1 cellular context compared by ENCODE assay signal in the genomic region with DNA sequence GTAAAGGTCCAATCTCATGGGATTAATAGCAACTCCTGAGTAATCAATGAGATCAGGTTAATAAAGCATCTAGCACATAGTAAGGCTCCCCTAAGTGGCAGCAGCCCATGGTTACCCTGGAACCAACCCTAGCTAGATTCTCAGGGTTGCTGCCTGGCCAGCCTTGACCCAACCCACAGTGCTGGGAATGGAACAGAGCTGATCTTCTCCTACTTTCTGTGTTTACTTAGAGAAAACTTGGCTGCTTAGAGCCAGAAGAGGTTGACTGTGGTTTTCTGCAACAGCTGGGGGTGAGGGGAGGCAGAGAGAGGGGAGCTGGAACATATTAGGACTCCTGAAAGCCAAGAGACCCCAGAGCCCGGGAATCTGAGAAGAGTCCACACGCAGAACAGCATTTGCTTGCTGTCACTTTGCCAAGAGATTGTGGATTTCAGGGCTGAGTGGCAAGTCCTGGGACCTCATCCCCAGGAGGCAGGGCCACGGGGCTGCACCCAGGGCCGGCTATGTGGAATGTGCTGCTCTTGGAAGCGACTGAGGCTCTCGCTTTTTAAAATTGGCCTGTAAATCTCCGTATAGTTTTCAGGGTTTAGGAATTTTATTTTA.
TF ChIP-seq lines count a peak whose summit lies in the region.

No MANE protein-coding gene starts in this region.

TF ChIP-seq in K562, 482 proteins besides CTCF, POLR2A, EP300 and RAD21 (continued from another document):
- TF ChIP-seq, protein P1, sequence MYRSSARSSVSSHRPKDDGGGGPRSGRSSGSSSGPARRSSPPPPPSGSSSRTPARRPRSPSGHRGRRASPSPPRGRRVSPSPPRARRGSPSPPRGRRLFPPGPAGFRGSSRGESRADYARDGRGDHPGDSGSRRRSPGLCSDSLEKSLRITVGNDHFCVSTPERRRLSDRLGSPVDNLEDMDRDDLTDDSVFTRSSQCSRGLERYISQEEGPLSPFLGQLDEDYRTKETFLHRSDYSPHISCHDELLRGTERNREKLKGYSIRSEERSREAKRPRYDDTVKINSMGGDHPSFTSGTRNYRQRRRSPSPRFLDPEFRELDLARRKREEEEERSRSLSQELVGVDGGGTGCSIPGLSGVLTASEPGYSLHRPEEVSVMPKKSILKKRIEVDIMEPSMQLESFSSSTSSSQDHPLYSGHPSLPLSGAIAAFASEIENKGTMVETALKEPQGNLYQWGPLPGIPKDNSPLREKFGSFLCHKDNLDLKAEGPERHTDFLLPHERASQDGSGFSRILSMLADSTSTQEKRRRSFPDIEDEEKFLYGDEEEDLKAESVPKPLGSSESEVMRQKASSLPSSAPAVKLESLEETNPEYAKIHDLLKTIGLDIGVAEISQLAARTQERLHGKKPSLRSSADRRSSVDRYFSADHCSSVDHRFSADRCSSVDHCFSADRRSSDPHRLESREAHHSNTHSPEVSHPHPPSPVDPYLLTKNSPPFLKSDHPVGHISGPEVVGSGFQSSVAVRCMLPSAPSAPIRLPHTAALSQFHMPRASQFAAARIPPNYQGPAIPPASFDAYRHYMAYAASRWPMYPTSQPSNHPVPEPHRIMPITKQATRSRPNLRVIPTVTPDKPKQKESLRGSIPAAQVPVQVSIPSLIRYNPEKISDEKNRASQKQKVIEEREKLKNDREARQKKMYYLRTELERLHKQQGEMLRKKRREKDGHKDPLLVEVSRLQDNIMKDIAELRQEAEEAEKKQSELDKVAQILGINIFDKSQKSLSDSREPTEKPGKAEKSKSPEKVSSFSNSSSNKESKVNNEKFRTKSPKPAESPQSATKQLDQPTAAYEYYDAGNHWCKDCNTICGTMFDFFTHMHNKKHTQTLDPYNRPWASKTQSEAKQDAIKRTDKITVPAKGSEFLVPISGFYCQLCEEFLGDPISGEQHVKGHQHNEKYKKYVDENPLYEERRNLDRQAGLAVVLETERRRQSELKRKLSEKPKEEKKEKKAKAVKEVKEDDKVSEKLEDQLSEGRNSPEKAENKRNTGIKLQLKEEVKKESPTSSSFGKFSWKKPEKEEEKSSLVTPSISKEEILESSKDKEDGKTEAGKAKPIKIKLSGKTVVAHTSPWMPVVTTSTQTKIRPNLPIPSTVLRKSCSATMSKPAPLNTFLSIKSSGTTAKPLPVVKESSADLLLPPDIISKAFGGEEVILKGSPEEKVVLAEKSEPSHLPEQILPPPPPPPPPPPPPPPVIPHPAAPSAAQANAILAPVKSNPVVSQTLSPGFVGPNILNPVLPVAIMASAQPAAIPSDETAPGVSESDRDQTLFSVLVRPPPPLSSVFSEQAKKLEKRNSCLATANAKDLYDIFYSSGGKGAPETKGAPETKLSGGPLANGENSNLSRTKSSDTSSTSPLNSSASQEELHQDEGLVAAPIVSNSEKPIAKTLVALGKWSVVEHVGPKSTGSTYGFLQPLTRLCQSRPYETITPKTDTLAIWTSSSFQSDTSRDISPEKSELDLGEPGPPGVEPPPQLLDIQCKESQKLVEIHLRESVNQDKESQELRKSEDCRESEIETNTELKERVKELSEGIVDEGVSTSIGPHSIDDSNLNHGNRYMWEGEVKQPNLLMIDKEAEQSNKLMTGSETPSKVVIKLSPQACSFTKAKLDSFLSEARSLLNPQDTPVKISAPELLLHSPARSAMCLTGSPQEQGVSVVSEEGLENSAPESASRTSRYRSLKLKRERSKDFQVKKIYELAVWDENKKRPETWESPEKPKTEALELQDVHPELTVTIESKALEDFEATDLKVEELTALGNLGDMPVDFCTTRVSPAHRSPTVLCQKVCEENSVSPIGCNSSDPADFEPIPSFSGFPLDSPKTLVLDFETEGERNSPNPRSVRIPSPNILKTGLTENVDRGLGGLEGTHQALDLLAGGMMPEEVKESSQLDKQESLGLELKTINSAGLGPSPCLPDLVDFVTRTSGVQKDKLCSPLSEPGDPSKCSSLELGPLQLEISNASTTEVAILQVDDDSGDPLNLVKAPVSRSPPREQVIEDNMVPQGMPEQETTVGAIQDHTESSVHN (IDR thresholded peaks at IDR 0.05; ENCODE audit: borderline replicate concordance in 1 of 2, low read depth in 1 of 2), result no peak
- TF ChIP-seq ZNF444 (CRISPR knock-in tag; IDR thresholded peaks at IDR 0.05) (no peak), ETV1 (tag; conservative IDR thresholded peaks at IDR 0.05; ENCODE audit: low read depth) (no peak), ZNF175 (CRISPR knock-in tag; IDR thresholded peaks at IDR 0.05; ENCODE audit: low read depth) (no peak), HNRNPH1 (optimal IDR thresholded peaks at IDR 0.05; ENCODE audit: low read depth, low read length) (no peak), MIER1 (IDR thresholded peaks at IDR 0.05; ENCODE audit: low read depth) (no peak), MEF2A (IDR thresholded peaks at IDR 0.05; ENCODE audit: control insufficient read depth, low read depth, low read length) (no peak), KAT8 (IDR thresholded peaks at IDR 0.05; ENCODE audit: low read depth) (no peak), ZNF239 (CRISPR knock-in tag; IDR thresholded peaks at IDR 0.05) (no peak), ZBTB1 (CRISPR knock-in tag; IDR thresholded peaks at IDR 0.05; ENCODE audit: borderline replicate concordance, low read depth) (no peak), TFAM (CRISPR knock-in tag; conservative IDR thresholded peaks at IDR 0.05) (no peak), FOS (IDR thresholded peaks at IDR 0.05; ENCODE audit: extremely low read depth, insufficient read length) (no peak), KHSRP (IDR thresholded peaks at IDR 0.05) (no peak), XRCC5 (IDR thresholded peaks at IDR 0.05; ENCODE audit: low read depth, low read length) (no peak)
- TF ChIP-seq, protein P2, sequence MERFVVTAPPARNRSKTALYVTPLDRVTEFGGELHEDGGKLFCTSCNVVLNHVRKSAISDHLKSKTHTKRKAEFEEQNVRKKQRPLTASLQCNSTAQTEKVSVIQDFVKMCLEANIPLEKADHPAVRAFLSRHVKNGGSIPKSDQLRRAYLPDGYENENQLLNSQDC (CRISPR knock-in tag; IDR thresholded peaks at IDR 0.05), result no peak
- TF ChIP-seq, protein P3, sequence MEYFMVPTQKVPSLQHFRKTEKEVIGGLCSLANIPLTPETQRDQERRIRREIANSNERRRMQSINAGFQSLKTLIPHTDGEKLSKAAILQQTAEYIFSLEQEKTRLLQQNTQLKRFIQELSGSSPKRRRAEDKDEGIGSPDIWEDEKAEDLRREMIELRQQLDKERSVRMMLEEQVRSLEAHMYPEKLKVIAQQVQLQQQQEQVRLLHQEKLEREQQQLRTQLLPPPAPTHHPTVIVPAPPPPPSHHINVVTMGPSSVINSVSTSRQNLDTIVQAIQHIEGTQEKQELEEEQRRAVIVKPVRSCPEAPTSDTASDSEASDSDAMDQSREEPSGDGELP (CRISPR knock-in tag; IDR thresholded peaks at IDR 0.05; ENCODE audit: borderline replicate concordance), result no peak
- TF ChIP-seq, protein P4, sequence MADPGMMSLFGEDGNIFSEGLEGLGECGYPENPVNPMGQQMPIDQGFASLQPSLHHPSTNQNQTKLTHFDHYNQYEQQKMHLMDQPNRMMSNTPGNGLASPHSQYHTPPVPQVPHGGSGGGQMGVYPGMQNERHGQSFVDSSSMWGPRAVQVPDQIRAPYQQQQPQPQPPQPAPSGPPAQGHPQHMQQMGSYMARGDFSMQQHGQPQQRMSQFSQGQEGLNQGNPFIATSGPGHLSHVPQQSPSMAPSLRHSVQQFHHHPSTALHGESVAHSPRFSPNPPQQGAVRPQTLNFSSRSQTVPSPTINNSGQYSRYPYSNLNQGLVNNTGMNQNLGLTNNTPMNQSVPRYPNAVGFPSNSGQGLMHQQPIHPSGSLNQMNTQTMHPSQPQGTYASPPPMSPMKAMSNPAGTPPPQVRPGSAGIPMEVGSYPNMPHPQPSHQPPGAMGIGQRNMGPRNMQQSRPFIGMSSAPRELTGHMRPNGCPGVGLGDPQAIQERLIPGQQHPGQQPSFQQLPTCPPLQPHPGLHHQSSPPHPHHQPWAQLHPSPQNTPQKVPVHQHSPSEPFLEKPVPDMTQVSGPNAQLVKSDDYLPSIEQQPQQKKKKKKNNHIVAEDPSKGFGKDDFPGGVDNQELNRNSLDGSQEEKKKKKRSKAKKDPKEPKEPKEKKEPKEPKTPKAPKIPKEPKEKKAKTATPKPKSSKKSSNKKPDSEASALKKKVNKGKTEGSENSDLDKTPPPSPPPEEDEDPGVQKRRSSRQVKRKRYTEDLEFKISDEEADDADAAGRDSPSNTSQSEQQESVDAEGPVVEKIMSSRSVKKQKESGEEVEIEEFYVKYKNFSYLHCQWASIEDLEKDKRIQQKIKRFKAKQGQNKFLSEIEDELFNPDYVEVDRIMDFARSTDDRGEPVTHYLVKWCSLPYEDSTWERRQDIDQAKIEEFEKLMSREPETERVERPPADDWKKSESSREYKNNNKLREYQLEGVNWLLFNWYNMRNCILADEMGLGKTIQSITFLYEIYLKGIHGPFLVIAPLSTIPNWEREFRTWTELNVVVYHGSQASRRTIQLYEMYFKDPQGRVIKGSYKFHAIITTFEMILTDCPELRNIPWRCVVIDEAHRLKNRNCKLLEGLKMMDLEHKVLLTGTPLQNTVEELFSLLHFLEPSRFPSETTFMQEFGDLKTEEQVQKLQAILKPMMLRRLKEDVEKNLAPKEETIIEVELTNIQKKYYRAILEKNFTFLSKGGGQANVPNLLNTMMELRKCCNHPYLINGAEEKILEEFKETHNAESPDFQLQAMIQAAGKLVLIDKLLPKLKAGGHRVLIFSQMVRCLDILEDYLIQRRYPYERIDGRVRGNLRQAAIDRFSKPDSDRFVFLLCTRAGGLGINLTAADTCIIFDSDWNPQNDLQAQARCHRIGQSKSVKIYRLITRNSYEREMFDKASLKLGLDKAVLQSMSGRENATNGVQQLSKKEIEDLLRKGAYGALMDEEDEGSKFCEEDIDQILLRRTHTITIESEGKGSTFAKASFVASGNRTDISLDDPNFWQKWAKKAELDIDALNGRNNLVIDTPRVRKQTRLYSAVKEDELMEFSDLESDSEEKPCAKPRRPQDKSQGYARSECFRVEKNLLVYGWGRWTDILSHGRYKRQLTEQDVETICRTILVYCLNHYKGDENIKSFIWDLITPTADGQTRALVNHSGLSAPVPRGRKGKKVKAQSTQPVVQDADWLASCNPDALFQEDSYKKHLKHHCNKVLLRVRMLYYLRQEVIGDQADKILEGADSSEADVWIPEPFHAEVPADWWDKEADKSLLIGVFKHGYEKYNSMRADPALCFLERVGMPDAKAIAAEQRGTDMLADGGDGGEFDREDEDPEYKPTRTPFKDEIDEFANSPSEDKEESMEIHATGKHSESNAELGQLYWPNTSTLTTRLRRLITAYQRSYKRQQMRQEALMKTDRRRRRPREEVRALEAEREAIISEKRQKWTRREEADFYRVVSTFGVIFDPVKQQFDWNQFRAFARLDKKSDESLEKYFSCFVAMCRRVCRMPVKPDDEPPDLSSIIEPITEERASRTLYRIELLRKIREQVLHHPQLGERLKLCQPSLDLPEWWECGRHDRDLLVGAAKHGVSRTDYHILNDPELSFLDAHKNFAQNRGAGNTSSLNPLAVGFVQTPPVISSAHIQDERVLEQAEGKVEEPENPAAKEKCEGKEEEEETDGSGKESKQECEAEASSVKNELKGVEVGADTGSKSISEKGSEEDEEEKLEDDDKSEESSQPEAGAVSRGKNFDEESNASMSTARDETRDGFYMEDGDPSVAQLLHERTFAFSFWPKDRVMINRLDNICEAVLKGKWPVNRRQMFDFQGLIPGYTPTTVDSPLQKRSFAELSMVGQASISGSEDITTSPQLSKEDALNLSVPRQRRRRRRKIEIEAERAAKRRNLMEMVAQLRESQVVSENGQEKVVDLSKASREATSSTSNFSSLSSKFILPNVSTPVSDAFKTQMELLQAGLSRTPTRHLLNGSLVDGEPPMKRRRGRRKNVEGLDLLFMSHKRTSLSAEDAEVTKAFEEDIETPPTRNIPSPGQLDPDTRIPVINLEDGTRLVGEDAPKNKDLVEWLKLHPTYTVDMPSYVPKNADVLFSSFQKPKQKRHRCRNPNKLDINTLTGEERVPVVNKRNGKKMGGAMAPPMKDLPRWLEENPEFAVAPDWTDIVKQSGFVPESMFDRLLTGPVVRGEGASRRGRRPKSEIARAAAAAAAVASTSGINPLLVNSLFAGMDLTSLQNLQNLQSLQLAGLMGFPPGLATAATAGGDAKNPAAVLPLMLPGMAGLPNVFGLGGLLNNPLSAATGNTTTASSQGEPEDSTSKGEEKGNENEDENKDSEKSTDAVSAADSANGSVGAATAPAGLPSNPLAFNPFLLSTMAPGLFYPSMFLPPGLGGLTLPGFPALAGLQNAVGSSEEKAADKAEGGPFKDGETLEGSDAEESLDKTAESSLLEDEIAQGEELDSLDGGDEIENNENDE (IDR thresholded peaks at IDR 0.05; ENCODE audit: low read depth, low read length), result no peak
- TF ChIP-seq, protein P5, sequence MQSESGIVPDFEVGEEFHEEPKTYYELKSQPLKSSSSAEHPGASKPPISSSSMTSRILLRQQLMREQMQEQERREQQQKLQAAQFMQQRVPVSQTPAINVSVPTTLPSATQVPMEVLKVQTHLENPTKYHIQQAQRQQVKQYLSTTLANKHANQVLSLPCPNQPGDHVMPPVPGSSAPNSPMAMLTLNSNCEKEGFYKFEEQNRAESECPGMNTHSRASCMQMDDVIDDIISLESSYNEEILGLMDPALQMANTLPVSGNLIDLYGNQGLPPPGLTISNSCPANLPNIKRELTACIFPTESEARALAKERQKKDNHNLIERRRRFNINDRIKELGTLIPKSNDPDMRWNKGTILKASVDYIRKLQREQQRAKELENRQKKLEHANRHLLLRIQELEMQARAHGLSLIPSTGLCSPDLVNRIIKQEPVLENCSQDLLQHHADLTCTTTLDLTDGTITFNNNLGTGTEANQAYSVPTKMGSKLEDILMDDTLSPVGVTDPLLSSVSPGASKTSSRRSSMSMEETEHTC (IDR thresholded peaks at IDR 0.05), result no peak
